8 cellular contexts compared by ENCODE assay signal in genomic region chr20:50931048-50931305, GRCh38. TPM values are rescaled to one million over a fixed set of nuclear protein-coding genes. Genes with fewer than 3 reads are reported as not detected.
DNase-seq lines count a peak whose midpoint lies in the region; ATAC-seq and TF ChIP-seq lines count a peak whose summit lies in the region.

No MANE protein-coding gene starts in this region.

- peak overlapping the region; percentile 96 for H3K27ac ChIP-seq in RWPE1

- POLR2A ChIA-PET in RWPE1 (lab: Yijun Ruan, JAX; ENCODE audit: low non-redundant PET) = interaction anchor here (0.6 to 2.1 kb wide), 7 partner anchors 11 to 140 kb away, joined by 4 to 10 read pairs (median 5); partner anchors contain the start of genes BCAS4, DPM1 and MOCS3

- CTCF ChIA-PET in RWPE1 (lab: Yijun Ruan, JAX) = interaction anchor here (0.6 to 7.6 kb wide), 12 partner anchors 9 to 382 kb away, joined by 3 to 58 read pairs (median 4); partner anchors contain the start of gene BCAS4

- no peak for TF ChIP-seq CTCF in HFFc6 (IDR thresholded peaks at IDR 0.05)
- TF ChIP-seq CTCF in RWPE1 (conservative IDR thresholded peaks at IDR 0.05; ENCODE audit: low read depth) = no peak

- DNase-seq in HFFc6 (no peak), RWPE1 (ENCODE audit: low spot score) (no peak), naive B cell (no peak), NCI-H2107 (lab: John Stamatoyannopoulos, UW) (no peak), SIG-M5 treated with dmso at 0.1 percent for 504 hours (lab: John Stamatoyannopoulos, UW; ENCODE audit: unreplicated experiment) (no peak), NCI-H1436 (lab: John Stamatoyannopoulos, UW) (no peak)
- peak; percentile 82 for DNase-seq in effector CD8-positive, alpha-beta T cell (lab: John Stamatoyannopoulos, UW)

- H3K4me3 Mint-ChIP-seq in HFFc6 = peak overlapping the region; percentile 84
- peak overlapping the region; percentile 86 to 100 (median 95) for H3K4me3 Mint-ChIP-seq in naive B cell

- H3K27ac Mint-ChIP-seq in HFFc6 (peak overlapping the region; percentile 93), naive B cell (peak overlapping the region; percentile 91 to 99 (median 98))

- H3K36me3 Mint-ChIP-seq in HFFc6 (ENCODE audit: low read depth) (peaks cover 40% of the 10 kb centered on the region), naive B cell (peaks cover 10 to 14% of the 10 kb centered on the region in 2 donors)

- ATAC-seq in GM18505 (IDR thresholded peaks at IDR 0.05; ENCODE audit: unreplicated experiment) (peak; percentile 27), naive B cell (ENCODE audit: low read depth in 2 of 2) (peak; percentile 56 to 60)

- H3K4me1 Mint-ChIP-seq in HFFc6 (ENCODE audit: low read depth) (peaks cover 64% of the 10 kb centered on the region), naive B cell (peaks cover 25 to 36% (median 32%) of the 10 kb centered on the region in 3 donors)

- no peaks in the 10 kb centered on the region; the same call in none of the 2 replicates for H3K27me3 Mint-ChIP-seq in HFFc6 (ENCODE audit: insufficient read depth)
- H3K27me3 Mint-ChIP-seq in naive B cell = no peaks in the 10 kb centered on the region

- TF ChIP-seq POLR2A in GM18505 (IDR thresholded peaks at IDR 0.05; ENCODE audit: borderline replicate concordance, extremely low read depth, insufficient read depth, insufficient read length) = no peak

- H3K9me3 Mint-ChIP-seq in HFFc6 (no peaks in the 10 kb centered on the region), naive B cell (no peaks in the 10 kb centered on the region)

RNA-seq across cellular contexts. Expression of gene ADNP, which starts 0.3 kb away (rescaled TPM):
- total RNA-seq in HFFc6 (2021; fragmentation: NEBNext Ultra II Directional; extraction: Animal tissue kit (Norgen Biotek cat#: 25700)) = 10 to 100 TPM; 56.5 to 68.8 (median 57.3) TPM
- polyA plus RNA-seq in naive B cell (ENCODE audit: low read depth in 6 of 6) = 10 to 100 TPM in 3 of 6 donors, 1 to 10 TPM in 3; 5.5 to 15.7 (median 9.5) TPM

RNA-seq across cellular contexts. Expression of gene DPM1, which starts 27.4 kb away (rescaled TPM):
- 10 to 100 TPM; 51.8 to 59.9 (median 57.4) TPM for total RNA-seq in HFFc6 (2021; fragmentation: NEBNext Ultra II Directional; extraction: Animal tissue kit (Norgen Biotek cat#: 25700))
- polyA plus RNA-seq in naive B cell (ENCODE audit: low read depth in 6 of 6) = 10 to 100 TPM; 57.0 to 86.2 (median 71.5) TPM

RNA-seq across cellular contexts. Expression of gene MOCS3, which starts 27.6 kb away (rescaled TPM):
- 1 to 10 TPM; 5.0 to 6.1 (median 5.4) TPM for total RNA-seq in HFFc6 (2021; fragmentation: NEBNext Ultra II Directional; extraction: Animal tissue kit (Norgen Biotek cat#: 25700))
- polyA plus RNA-seq in naive B cell (ENCODE audit: low read depth in 6 of 6) = 1 to 10 TPM; 3.8 to 5.0 (median 4.1) TPM
